In genomic region chr3:125374996-125375941, GRCh38 we compare ENCODE assay signal across 9 cellular contexts. TPM values are rescaled to one million over a fixed set of nuclear protein-coding genes. Genes with fewer than 3 reads are reported as not detected.
A peak's percentile ranks its signal among the peaks of the same experiment; 100 is the strongest.
DNase-seq lines count a peak whose midpoint lies in the region; ATAC-seq, FAIRE-seq and TF ChIP-seq lines count a peak whose summit lies in the region.
"Had no signal": no experiment of that assay in that cellular context is flagged by ENCODE, and none has a peak within 500 bp of the region (broad histone marks: within the 10 kb centered on the region; RNA-seq: fewer than 3 reads in every experiment).

Gene ZNF148, minus strand, starts transcription at chr3:125375325. Its CDS starts 61,685 bp downstream, at chr3:125313640.

- peak; percentile 8 for FAIRE-seq in HepG2 (lab: Jason Lieb, UNC)
- FAIRE-seq: colon had no signal

- H3K4me1 ChIP-seq in HepG2 (ENCODE audit: insufficient read depth, low read length) = peaks cover 64% of the 10 kb centered on the region

- TF ChIP-seq CTCF in BJ (IDR thresholded peaks at IDR 0.05; ENCODE audit: insufficient read depth, low read depth, low read length) (peak; percentile 13; the same call in 1 of the 2 replicates), HepG2 (CRISPR knock-in tag; IDR thresholded peaks at IDR 0.05) (peak; percentile 39; the same call in 1 of the 2 replicates)

- peaks cover 42% of the 10 kb centered on the region for H3K79me2 ChIP-seq in HepG2 (ENCODE audit: insufficient read depth, low read length)

- TF ChIP-seq EP300 in HepG2 (IDR thresholded peaks at IDR 0.05; ENCODE audit: low read depth in 2 of 2, low read length in 2 of 2) (peak; percentile 52 to 63), HepG2 (CRISPR knock-in tag; IDR thresholded peaks at IDR 0.05; ENCODE audit: borderline replicate concordance) (no peak; the same call in 1 of the 2 replicates)

- H3K36me3 ChIP-seq in BJ (ENCODE audit: control insufficient read depth, insufficient read depth, low read length) (no peaks in the 10 kb centered on the region), HepG2 (replicated peaks in 1 of 2; ENCODE audit: control insufficient read depth in 1 of 2, insufficient read depth in 2 of 2, low read length in 2 of 2) (no peaks in the 10 kb centered on the region)

- H3K27me3 ChIP-seq in BJ (ENCODE audit: control insufficient read depth, insufficient read depth, low read length) = no peaks in the 10 kb centered on the region
- peaks cover 0 to 5% of the 10 kb centered on the region in 2 experiments; a peak in 1 of 5 replicates for H3K27me3 ChIP-seq in HepG2 (ENCODE audit: control insufficient read depth in 1 of 2, insufficient read depth in 2 of 2, low read length in 2 of 2)

- H3K9ac ChIP-seq in HepG2 (ENCODE audit: insufficient read depth, low read depth, low read length) = peak within 1 kb of the TSS; percentile 98

- H2AFZ ChIP-seq in HepG2 (ENCODE audit: low read length) = no peak within 1 kb of the TSS

- peak within 1 kb of the TSS; percentile 78 for H3K4me3 ChIP-seq in BJ (ENCODE audit: low read depth, low read length)
- peak within 1 kb of the TSS; percentile 88 to 100 (median 90) for H3K4me3 ChIP-seq in HepG2 (replicated peaks in 1 of 3; ENCODE audit: insufficient read depth in 1 of 3, low read depth in 2 of 3, low read length in 3 of 3)

- POLR2A ChIA-PET in BJ (lab: Charles Lee) (interaction anchor here (0.6 kb wide), 2 partner anchors 11 to 40 kb away, joined by 3 read pairs; no protein-coding TSS in a partner anchor), HepG2 (lab: Yijun Ruan, JAX) (interaction anchor here (0.9 to 1.9 kb wide), 12 partner anchors 9 to 220 kb away, joined by 3 to 19 read pairs (median 5); partner anchors contain the start of gene OSBPL11)

- ATAC-seq in GM19328 (IDR thresholded peaks at IDR 0.05; ENCODE audit: unreplicated experiment) (peak; percentile 75), HG03520 (IDR thresholded peaks at IDR 0.05; ENCODE audit: unreplicated experiment) (peak; percentile 79), HepG2 (peak; percentile 87)

- peak within 1 kb of the TSS; percentile 97 for H3K27ac ChIP-seq in HepG2 (ENCODE audit: extremely low read length, insufficient read depth, low read length)

- DNase-seq in BJ (ENCODE audit: low read depth) (no peak), NCI-H774 (lab: John Stamatoyannopoulos, UW) (peak; percentile 70), dermis blood vessel endothelial cell (peak; percentile 94), HepG2 (ENCODE audit: low spot score) (peak; percentile 83)
- peak; percentile 86 to 87 for DNase-seq in activated CD4-positive, alpha-beta T cell treated with anti-CD3 and anti-CD28 coated beads, Interleukin-2, amount 50 U/mL, for 4 hours
- DNase-seq in stimulated activated CD4-positive, alpha-beta T cell treated with anti-CD3 and anti-CD28 coated beads, Interleukin-2, amount 100 ng/mL, for 48 hours = peak; percentile 86 to 90

- intact Hi-C loops in HepG2 (cut with micrococcal nuclease; ENCODE audit: unreplicated experiment) = loop anchor here (5.0 kb wide), 2 partner anchors 62 to 222 kb away; partner anchors contain the start of gene OSBPL11

- peaks cover 4% of the 10 kb centered on the region; the same call in 1 of the 2 replicates for H4K20me1 ChIP-seq in HepG2 (ENCODE audit: insufficient read depth, low read length)

- TSS peak; percentile 89 for BruUV-seq in HepG2 (replicated peaks; lab: Mats Ljungman, UMichigan)

- peak; percentile 61 for TF ChIP-seq RAD21 in HepG2 (CRISPR knock-in tag; IDR thresholded peaks at IDR 0.05)

- WGBS in HepG2 (ENCODE audit: low lambda C conversion rate) = 2% methylated on average over 34 of the region's 69 CpGs

- H3K4me2 ChIP-seq in HepG2 (ENCODE audit: low read depth, low read length) = peak within 1 kb of the TSS; percentile 90

- peak; percentile 85 to 93 for TF ChIP-seq POLR2A in HepG2 (IDR thresholded peaks at IDR 0.05; ENCODE audit: insufficient read depth in 1 of 2, low read depth in 2 of 2, low read length in 2 of 2)

- in situ Hi-C loops in HepG2 (cut with HindIII; ENCODE audit: extremely low pct_ligation_motif_present, low pct_unique_long_range_greater_than_20kb) = no loop called here

- CTCF ChIA-PET in BJ (lab: Yijun Ruan, JAX) = interaction anchor here (0.8 kb wide), 1 partner anchor 176 kb away, joined by 3 read pairs; no protein-coding TSS in a partner anchor
- CTCF ChIA-PET in HepG2 (lab: Yijun Ruan, JAX; ENCODE audit: low intra/inter-chr PET ratio, low total read pairs) = no interaction called here

- no peaks in the 10 kb centered on the region for H3K9me3 ChIP-seq in HepG2 (ENCODE audit: low read length)

TF ChIP-seq in HepG2, 621 proteins besides CTCF, POLR2A, EP300 and RAD21 (continues in another document):
- TF ChIP-seq MNT (IDR thresholded peaks at IDR 0.05) = no peak
- TF ChIP-seq THAP7 (CRISPR knock-in tag; IDR thresholded peaks at IDR 0.05) = peak; percentile 76; the same call in 1 of the 2 replicates
- TF ChIP-seq ZFP1 (CRISPR knock-in tag; IDR thresholded peaks at IDR 0.05) = peak; percentile 68; the same call in 1 of the 2 replicates
- TF ChIP-seq ZNF280D (CRISPR knock-in tag; IDR thresholded peaks at IDR 0.05) = no peak
- TF ChIP-seq RFXAP (CRISPR knock-in tag; IDR thresholded peaks at IDR 0.05; ENCODE audit: borderline replicate concordance) = peak; percentile 58; the same call in 1 of the 2 replicates

RNA-seq across cellular contexts. Expression of gene ZNF148, which starts in this region (rescaled TPM):
- 18.4 and 31.7 TPM in 2 replicates for polyA plus RNA-seq in BJ (2011; rRNA removed)
- polyA minus RNA-seq in BJ (2011; rRNA and poly(A)+ RNA removed) = 36.1 and 42.7 TPM in 2 replicates
- 33.7 and 38.0 TPM in 2 replicates for total RNA-seq in dermis blood vessel endothelial cell
- 33.9 and 36.1 TPM in 2 replicates for total RNA-seq in HepG2 (2016; rRNA removed; fragmentation: Illumina TruSeq; extraction: Trizol)
- total RNA-seq in HepG2 (2016; cell fraction: cytosol; rRNA removed; fragmentation: Illumina TruSeq; extraction: Trizol; ENCODE audit: low read depth) = 162 and 189 TPM in 2 replicates
- 30.8 and 31.4 TPM in 2 replicates for total RNA-seq in HepG2 (2016; cell fraction: insoluble cytoplasmic fraction; rRNA removed; fragmentation: Illumina TruSeq; extraction: Trizol)
- total RNA-seq in HepG2 (2016; cell fraction: membrane; rRNA removed; fragmentation: Illumina TruSeq; extraction: Trizol) = 58.8 and 62.0 TPM in 2 replicates
- 23.0 and 30.4 TPM in 2 replicates for total RNA-seq in HepG2 (2016; cell fraction: nucleus; rRNA removed; fragmentation: Illumina TruSeq; extraction: Trizol)
- 8.2 and 10.6 TPM in 2 replicates for polyA plus RNA-seq in HepG2 (2011; rRNA removed)
- polyA plus RNA-seq in HepG2 (2011; cell fraction: cytosol; rRNA removed) = 4.0 and 6.0 TPM in 2 replicates
- polyA plus RNA-seq in HepG2 (2011; cell fraction: nucleus; rRNA removed) = 5.9 TPM in 2 replicates
- polyA plus RNA-seq in HepG2 (2012) = 7.7 and 10.0 TPM in 2 replicates
- polyA plus RNA-seq in HepG2 (2016; cell fraction: cytosol; fragmentation: Illumina TruSeq; extraction: Trizol; ENCODE audit: low read depth) = 0.40 and 0.43 TPM in 2 replicates
- 11.5 and 14.1 TPM in 2 replicates for polyA plus RNA-seq in HepG2 (2016; cell fraction: insoluble cytoplasmic fraction; fragmentation: Illumina TruSeq; extraction: Trizol; ENCODE audit: low read depth)
- polyA plus RNA-seq in HepG2 (2016; cell fraction: membrane; fragmentation: Illumina TruSeq; extraction: Trizol; ENCODE audit: low read depth) = 1.4 and 1.5 TPM in 2 replicates
- 10.4 and 11.0 TPM in 2 replicates for polyA plus RNA-seq in HepG2 (2016; cell fraction: nucleus; fragmentation: Illumina TruSeq; extraction: Trizol; ENCODE audit: insufficient read depth, low read depth)
- polyA minus RNA-seq in HepG2 (2011; rRNA and poly(A)+ RNA removed; ENCODE audit: low replicate concordance) = 14.6 and 32.0 TPM in 2 replicates
- polyA minus RNA-seq in HepG2 (2011; cell fraction: cytosol; rRNA and poly(A)+ RNA removed) = 25.8 and 28.3 TPM in 2 replicates
- 52.4 and 54.6 TPM in 2 replicates for polyA minus RNA-seq in HepG2 (2011; cell fraction: nucleus; rRNA and poly(A)+ RNA removed)
